ENCODE assay signal across 26 cellular contexts in genomic region chr3:124631727-124632126, GRCh38.
"Had no signal": no experiment of that assay in that cellular context is flagged by ENCODE, and none has a peak within 500 bp of the region (broad histone marks: within the 10 kb centered on the region; RNA-seq: fewer than 3 reads in every experiment).

No MANE protein-coding gene starts in this region.

- H3K36me3 ChIP-seq: neural progenitor cell, thyroid gland, upper lobe of right lung had no signal

- H3K4me1 ChIP-seq: gastroesophageal sphincter, thyroid gland, upper lobe of right lung had no signal

- ATAC-seq: activated CD4-positive, CD25-positive, alpha-beta regulatory T cell treated with anti-CD3 and anti-CD28 coated beads, Interleukin-2, amount 50 U/mL, for 24 hours; effector memory CD8-positive, alpha-beta T cell; gastroesophageal sphincter; left cardiac atrium; left ventricle myocardium superior; naive thymus-derived CD8-positive, alpha-beta T cell; stimulated activated naive CD8-positive, alpha-beta T cell treated with anti-CD3 and anti-CD28 coated beads, Interleukin-15, Interleukin-2, amounts not matched to agents 100 U/mL and 50 U/mL, for 24 hours; T-helper 17 cell; upper lobe of right lung had no signal

- H3K9me3 Mint-ChIP-seq: activated CD4-positive, alpha-beta memory T cell treated with anti-CD3 and anti-CD28 coated beads for 36 hours; activated CD4-positive, alpha-beta T cell treated with anti-CD3 and anti-CD28 coated beads, Interleukin-2, amount 10 ng/mL, durations not matched to agents 24 days and 14 days; activated naive CD4-positive, alpha-beta T cell treated with anti-CD3 and anti-CD28 coated beads, Interleukin-2, amount 10 ng/mL, durations not matched to agents 7 days and 5 days; activated naive CD8-positive, alpha-beta T cell treated with anti-CD3 and anti-CD28 coated beads, Interleukin-2, amount 10 ng/mL, durations not matched to agents 7 days and 5 days; activated T-cell treated with anti-CD3 and anti-CD28 coated beads, Interleukin-2, amount 50 U/mL, for 24 hours; effector memory CD8-positive, alpha-beta T cell; naive thymus-derived CD8-positive, alpha-beta T cell; neural progenitor cell had no signal

- DNase-seq: activated CD4-positive, alpha-beta memory T cell treated with anti-CD3 and anti-CD28 coated beads for 36 hours; activated CD4-positive, alpha-beta T cell treated with anti-CD3 and anti-CD28 coated beads, Interleukin-2, amount 10 ng/mL, durations not matched to agents 24 days and 14 days; activated CD8-positive, alpha-beta memory T cell treated with anti-CD3 and anti-CD28 coated beads, Interleukin-2, amount 50 U/mL, for 4 hours; activated gamma-delta T cell; activated naive CD4-positive, alpha-beta T cell treated with anti-CD3 and anti-CD28 coated beads, Interleukin-2, amount 10 ng/mL, durations not matched to agents 7 days and 5 days; activated naive CD8-positive, alpha-beta T cell treated with anti-CD3 and anti-CD28 coated beads, Interleukin-2, amount 10 ng/mL, durations not matched to agents 7 days and 5 days; activated T-cell treated with anti-CD3 and anti-CD28 coated beads, Interleukin-2, amount 50 U/mL, for 24 hours; caudate nucleus; cortex of kidney; effector memory CD8-positive, alpha-beta T cell; hippocampal formation; left cardiac atrium; left ventricle myocardium superior; naive thymus-derived CD8-positive, alpha-beta T cell; occipital lobe; stimulated activated CD4-positive, alpha-beta T cell treated with anti-CD3 and anti-CD28 coated beads, Interleukin-2, amount 100 ng/mL, for 48 hours; stimulated activated naive CD8-positive, alpha-beta T cell treated with anti-CD3 and anti-CD28 coated beads, Interleukin-15, Interleukin-2, amounts not matched to agents 100 U/mL and 50 U/mL, for 24 hours; T-helper 17 cell; T1000; thyroid gland; upper lobe of right lung; WERI-Rb-1 had no signal

- H3K4me3 ChIP-seq: gastroesophageal sphincter, neural progenitor cell, right atrium auricular region, thyroid gland, upper lobe of right lung had no signal

- H3K27me3 Mint-ChIP-seq: activated CD4-positive, alpha-beta memory T cell treated with anti-CD3 and anti-CD28 coated beads for 36 hours had no signal

- H3K36me3 Mint-ChIP-seq: naive thymus-derived CD8-positive, alpha-beta T cell had no signal

- H3K27ac Mint-ChIP-seq: activated CD4-positive, alpha-beta memory T cell treated with anti-CD3 and anti-CD28 coated beads for 36 hours; activated CD4-positive, alpha-beta T cell treated with anti-CD3 and anti-CD28 coated beads, Interleukin-2, amount 10 ng/mL, durations not matched to agents 24 days and 14 days; activated naive CD4-positive, alpha-beta T cell treated with anti-CD3 and anti-CD28 coated beads, Interleukin-2, amount 10 ng/mL, durations not matched to agents 7 days and 5 days; activated naive CD8-positive, alpha-beta T cell treated with anti-CD3 and anti-CD28 coated beads, Interleukin-2, amount 10 ng/mL, durations not matched to agents 7 days and 5 days; activated T-cell treated with anti-CD3 and anti-CD28 coated beads, Interleukin-2, amount 50 U/mL, for 24 hours; effector memory CD8-positive, alpha-beta T cell; T-helper 17 cell had no signal

- H3K27ac ChIP-seq: gastroesophageal sphincter, neural progenitor cell, right atrium auricular region, thyroid gland, upper lobe of right lung, WERI-Rb-1 had no signal

- H3K9me3 ChIP-seq: gastroesophageal sphincter, right atrium auricular region, thyroid gland, upper lobe of right lung had no signal

- H3K27me3 ChIP-seq: gastroesophageal sphincter, neural progenitor cell, right atrium auricular region, thyroid gland, upper lobe of right lung had no signal

- H3K4me3 Mint-ChIP-seq: activated CD4-positive, alpha-beta memory T cell treated with anti-CD3 and anti-CD28 coated beads for 36 hours; activated CD4-positive, alpha-beta T cell treated with anti-CD3 and anti-CD28 coated beads, Interleukin-2, amount 10 ng/mL, durations not matched to agents 24 days and 14 days; activated naive CD4-positive, alpha-beta T cell treated with anti-CD3 and anti-CD28 coated beads, Interleukin-2, amount 10 ng/mL, durations not matched to agents 7 days and 5 days; activated naive CD8-positive, alpha-beta T cell treated with anti-CD3 and anti-CD28 coated beads, Interleukin-2, amount 10 ng/mL, durations not matched to agents 7 days and 5 days; activated T-cell treated with anti-CD3 and anti-CD28 coated beads, Interleukin-2, amount 50 U/mL, for 24 hours; effector memory CD8-positive, alpha-beta T cell; neural progenitor cell; T-helper 17 cell had no signal
